ENCODE assay signal across 9 cellular contexts in genomic region chr11:86064236-86064803, GRCh38. TPM values are rescaled to one million over a fixed set of nuclear protein-coding genes. Genes with fewer than 3 reads are reported as not detected.
A peak's percentile ranks its signal among the peaks of the same experiment; 100 is the strongest.
DNase-seq lines count a peak whose midpoint lies in the region; ATAC-seq, FAIRE-seq and TF ChIP-seq lines count a peak whose summit lies in the region.
"Had no signal": no experiment of that assay in that cellular context is flagged by ENCODE, and none has a peak within 500 bp of the region (broad histone marks: within the 10 kb centered on the region; RNA-seq: fewer than 3 reads in every experiment).

No MANE protein-coding gene starts in this region.

- CTCF ChIA-PET in endothelial cell of umbilical vein (lab: Charles Lee), result interaction anchor here (1.8 to 7.3 kb wide), 2 partner anchors 12 to 21 kb away, joined by 4 to 89 read pairs; no protein-coding TSS in a partner anchor

- H3K9ac ChIP-seq in endothelial cell of umbilical vein (replicated peaks; ENCODE audit: extremely low read depth, insufficient read depth, low read length) (peak overlapping the region; percentile 90), skeletal muscle satellite cell (ENCODE audit: low read depth, low read length) (peak overlapping the region; percentile 70)

- TSS peak; percentile 0 for BruUV-seq in endothelial cell of umbilical vein (replicated peaks; lab: Mats Ljungman, UMichigan)

- peak; percentile 59 for FAIRE-seq in endothelial cell of umbilical vein (lab: Jason Lieb, UNC)
- FAIRE-seq: kidney had no signal

- TF ChIP-seq POLR2A in endothelial cell of umbilical vein (IDR thresholded peaks at IDR 0.05; ENCODE audit: low read depth, low read length), result no peak

- peaks cover 5% of the 10 kb centered on the region for H3K9me1 ChIP-seq in endothelial cell of umbilical vein (replicated peaks; ENCODE audit: control insufficient read depth, extremely low read depth, insufficient read depth, low read length)

- H3K36me3 ChIP-seq in SJCRH30 (peaks cover 3% of the 10 kb centered on the region; the same call in 1 of the 2 replicates), endothelial cell of umbilical vein (ENCODE audit: control insufficient read depth in 2 of 2, extremely low read depth in 1 of 2, insufficient read depth in 2 of 2, low read length in 2 of 2) (no peaks in the 10 kb centered on the region), skeletal muscle satellite cell (ENCODE audit: insufficient read depth, low read length) (no peaks in the 10 kb centered on the region)

- peaks cover 18% of the 10 kb centered on the region for H4K20me1 ChIP-seq in endothelial cell of umbilical vein (replicated peaks; ENCODE audit: control insufficient read depth, extremely low read depth, insufficient read depth, low read length)

- H3K4me1 ChIP-seq in SJCRH30 (peaks cover 19% of the 10 kb centered on the region), endothelial cell of umbilical vein (ENCODE audit: control insufficient read depth, extremely low read depth, insufficient read depth, low read length) (peaks cover 42% of the 10 kb centered on the region), skeletal muscle satellite cell (ENCODE audit: control insufficient read depth, insufficient read depth, low read length) (peaks cover 38% of the 10 kb centered on the region)

- no peak overlapping the region for H2AFZ ChIP-seq in endothelial cell of umbilical vein (ENCODE audit: low read depth, low read length)

- H3K27ac ChIP-seq in SJCRH30 (no peak overlapping the region; the same call in 1 of the 2 replicates), endothelial cell of umbilical vein (ENCODE audit: insufficient read depth, low read depth, low read length) (peak overlapping the region; percentile 84)

- H3K4me3 ChIP-seq in GM12864 (ENCODE audit: low read depth, low read length) (peak overlapping the region; percentile 76; the same call in 1 of the 2 replicates), SJCRH30 (no peak overlapping the region), endothelial cell of umbilical vein (replicated peaks in 1 of 3; ENCODE audit: insufficient read depth in 1 of 3, low read depth in 1 of 3, low read length in 3 of 3) (peak overlapping the region in 1 of 3 experiments; percentile 73), skeletal muscle satellite cell (ENCODE audit: low read length) (peak overlapping the region; percentile 21)

- peaks cover 96% of the 10 kb centered on the region for H3K79me2 ChIP-seq in endothelial cell of umbilical vein (ENCODE audit: control insufficient read depth, insufficient read depth, low read length)

- DNase-seq in GM12864 (ENCODE audit: low read depth) (no peak), SJCRH30 (peak; percentile 34 to 45), endothelial cell of umbilical vein (ENCODE audit: low read depth, low spot score) (peak; percentile 66), NOMO-1 treated with dmso at 0.1 percent for 144 hours (lab: John Stamatoyannopoulos, UW; ENCODE audit: unreplicated experiment) (no peak)
- DNase-seq: activated effector memory CD4-positive, alpha-beta T cell treated with Interleukin-2 at 50 U/mL for 16 hours; kidney had no signal

- POLR2A ChIA-PET in endothelial cell of umbilical vein (lab: Charles Lee), result no interaction called here

- peak overlapping the region; percentile 97 for H3K4me2 ChIP-seq in endothelial cell of umbilical vein (ENCODE audit: insufficient read depth, low read length)
- H3K4me2 ChIP-seq in skeletal muscle satellite cell (ENCODE audit: low read length), result peak overlapping the region; percentile 83

- no peaks in the 10 kb centered on the region for H3K9me3 ChIP-seq in SJCRH30 (replicated peaks)
- H3K9me3 ChIP-seq in endothelial cell of umbilical vein (replicated peaks; ENCODE audit: control insufficient read depth, insufficient read depth, low read length), result no peaks in the 10 kb centered on the region
- H3K9me3 ChIP-seq in skeletal muscle satellite cell (replicated peaks; ENCODE audit: low read length), result no peaks in the 10 kb centered on the region

- no peaks in the 10 kb centered on the region for H3K27me3 ChIP-seq in SJCRH30
- H3K27me3 ChIP-seq in endothelial cell of umbilical vein (ENCODE audit: control insufficient read depth in 2 of 2, insufficient read depth in 2 of 2, low read length in 2 of 2), result no peaks in the 10 kb centered on the region
- no peaks in the 10 kb centered on the region for H3K27me3 ChIP-seq in skeletal muscle satellite cell (ENCODE audit: control insufficient read depth, insufficient read depth, low read length)

- no peak for TF ChIP-seq CTCF in GM12864 (IDR thresholded peaks at IDR 0.05; ENCODE audit: low read depth, low read length, missing control alignments)
- TF ChIP-seq CTCF in endothelial cell of umbilical vein (IDR thresholded peaks at IDR 0.05; ENCODE audit: extremely low read depth in 1 of 2, insufficient read depth in 1 of 2, low read depth in 1 of 2, low read length in 2 of 2), result no peak

- intact Hi-C loops in endothelial cell of umbilical vein (cut with micrococcal nuclease), result loop anchor here (10.0 kb wide), 1 partner anchor 330 kb away; no protein-coding TSS in a partner anchor

- ATAC-seq in GM18873 (IDR thresholded peaks at IDR 0.05; ENCODE audit: low FRiP score, unreplicated experiment), result no peak
- ATAC-seq in HG02642 (IDR thresholded peaks at IDR 0.05; ENCODE audit: poor library complexity, unreplicated experiment), result no peak

- dilution Hi-C loops in endothelial cell of umbilical vein (cut with MboI; ENCODE audit: extremely low pct_ligation_motif_present, low sequenced_read_pairs), result no loop called here

TF ChIP-seq in endothelial cell of umbilical vein, 7 proteins besides CTCF, POLR2A, EP300 and RAD21:
- peak; percentile 16 for TF ChIP-seq GATA2 (IDR thresholded peaks at IDR 0.05; ENCODE audit: insufficient read depth, insufficient read length, low read depth, low read length)
- no peak for TF ChIP-seq EZH2 (IDR thresholded peaks at IDR 0.05; ENCODE audit: borderline replicate concordance, low read depth, low read length, severe bottlenecking)
- no peak for TF ChIP-seq MAX (IDR thresholded peaks at IDR 0.05; ENCODE audit: insufficient read depth, insufficient read length)
- TF ChIP-seq MYC (IDR thresholded peaks at IDR 0.05; ENCODE audit: low read depth, low read length), result no peak
- peak; percentile 83 for TF ChIP-seq FOS (IDR thresholded peaks at IDR 0.05; ENCODE audit: borderline replicate concordance, insufficient read depth, low read length)
- TF ChIP-seq JUN (IDR thresholded peaks at IDR 0.05; ENCODE audit: borderline replicate concordance, insufficient read depth, insufficient read length, low read depth), result peak; percentile 68
- TF ChIP-seq POLR2AphosphoS5 (IDR thresholded peaks at IDR 0.05; ENCODE audit: insufficient read depth, low read depth, low read length), result no peak
TF ChIP-seq in endothelial cell of umbilical vein: peak in this region for 3.

RNA-seq across cellular contexts. Expression of gene PICALM, which starts 4.6 kb away (rescaled TPM):
- 221 and 242 TPM in 2 replicates for total RNA-seq in SJCRH30 (2014; rRNA removed; shearing (Covaris generic))
- total RNA-seq in endothelial cell of umbilical vein, result 181 and 202 TPM in 2 replicates
- polyA plus RNA-seq in endothelial cell of umbilical vein, result 181 and 183 TPM in 2 replicates
- 142 and 164 TPM in 2 replicates for polyA plus RNA-seq in endothelial cell of umbilical vein (2011; cell fraction: cytosol; rRNA removed)
- 222 and 279 TPM in 2 replicates for polyA plus RNA-seq in endothelial cell of umbilical vein (2011; cell fraction: nucleus; rRNA removed)
- polyA plus RNA-seq in endothelial cell of umbilical vein (2012), result 141 and 170 TPM in 2 replicates
- 515 and 529 TPM in 2 replicates for polyA minus RNA-seq in endothelial cell of umbilical vein
- polyA minus RNA-seq in endothelial cell of umbilical vein (2011; cell fraction: cytosol; rRNA and poly(A)+ RNA removed), result 344 TPM
- polyA minus RNA-seq in endothelial cell of umbilical vein (2011; cell fraction: nucleus; rRNA and poly(A)+ RNA removed), result 423 and 655 TPM in 2 replicates
- 166 and 219 TPM in 2 replicates for total RNA-seq in skeletal muscle satellite cell (2012; rRNA removed)

Comparison
In these comparisons a context has a peak if more than half of its experiments do, and no peak if none do; other contexts are left out.
1. DNase-seq: peak in SJCRH30 (2 of 2) and endothelial cell of umbilical vein (single experiment); none in GM12864 (single experiment) and NOMO-1 treated with dmso at 0.1 percent for 144 hours (single experiment).